ENCODE assay signal across 1 cellular context in genomic region chr3:98855811-98856400, GRCh38.
TF ChIP-seq lines count a peak whose summit lies in the region.

No MANE protein-coding gene starts in this region.

TF ChIP-seq in A549, 52 proteins besides CTCF, POLR2A, EP300 and RAD21:
- TF ChIP-seq HMGXB4 (CRISPR knock-in tag; IDR thresholded peaks at IDR 0.05; ENCODE audit: borderline replicate concordance) (no peak), FOSL2 (IDR thresholded peaks at IDR 0.05) (no peak), FOSL2 (CRISPR knock-in tag; IDR thresholded peaks at IDR 0.05) (peak; percentile 79), MAFK (IDR thresholded peaks at IDR 0.05; ENCODE audit: partially characterized antibody) (peak; percentile 76)
